Comparison of ENCODE assay signal across 8 cellular contexts in genomic region chr5:180353226-180353962, GRCh38. TPM values are rescaled to one million over a fixed set of nuclear protein-coding genes. Genes with fewer than 3 reads are reported as not detected.
DNase-seq lines count a peak whose midpoint lies in the region; ATAC-seq, FAIRE-seq and TF ChIP-seq lines count a peak whose summit lies in the region.

GFPT2 (minus strand) TSS chr5:180353336; CDS start chr5:180353217, 119 bp downstream.

- H2AFZ ChIP-seq in HepG2 (ENCODE audit: low read length), result no peak within 1 kb of the TSS

- H3K27me3 Mint-ChIP-seq in activated CD4-positive, alpha-beta memory T cell treated with anti-CD3 and anti-CD28 coated beads for 36 hours, result peaks cover 43% of the 10 kb centered on the region

- no peak within 1 kb of the TSS for H3K27ac ChIP-seq in HepG2 (ENCODE audit: extremely low read length, insufficient read depth, low read length)

- no peak for TF ChIP-seq RAD21 in HepG2 (CRISPR knock-in tag; IDR thresholded peaks at IDR 0.05)

- no peak for TF ChIP-seq EP300 in HepG2 (IDR thresholded peaks at IDR 0.05; ENCODE audit: low read depth in 2 of 2, low read length in 2 of 2)
- TF ChIP-seq EP300 in HepG2 (CRISPR knock-in tag; IDR thresholded peaks at IDR 0.05; ENCODE audit: borderline replicate concordance), result no peak

- no peak for TF ChIP-seq POLR2A in HepG2 (IDR thresholded peaks at IDR 0.05; ENCODE audit: insufficient read depth in 1 of 2, low read depth in 2 of 2, low read length in 2 of 2)

- H3K4me1 Mint-ChIP-seq in activated CD4-positive, alpha-beta memory T cell treated with anti-CD3 and anti-CD28 coated beads for 36 hours (ENCODE audit: low read depth), result peaks cover 1% of the 10 kb centered on the region

- no peaks in the 10 kb centered on the region for H4K20me1 ChIP-seq in HepG2 (ENCODE audit: insufficient read depth, low read length)

- ATAC-seq in HepG2, result peak; percentile 71

- no peak for TF ChIP-seq CTCF in HFF-Myc (IDR thresholded peaks at IDR 0.05; ENCODE audit: low read depth, low read length, missing control alignments)
- no peak for TF ChIP-seq CTCF in HepG2 (CRISPR knock-in tag; IDR thresholded peaks at IDR 0.05)

- intact Hi-C loops in activated CD4-positive, alpha-beta memory T cell treated with anti-CD3 and anti-CD28 coated beads for 36 hours (cut with micrococcal nuclease), result loop anchor here (1.0 kb wide), 1 partner anchor 60 kb away; no protein-coding TSS in a partner anchor
- intact Hi-C loops in HepG2 (cut with micrococcal nuclease; ENCODE audit: unreplicated experiment), result no loop called here

- DNase-seq in ELR (ENCODE audit: low read depth) (peak; percentile 56), HFF-Myc (ENCODE audit: extremely low read depth, low read depth) (no peak), NCI-H2171 (lab: John Stamatoyannopoulos, UW) (peak; percentile 26), dermis microvascular lymphatic vessel endothelial cell (ENCODE audit: low read depth in 2 of 2) (peak; percentile 32 to 74), HepG2 (ENCODE audit: low spot score) (peak; percentile 28), NK-92 (lab: John Stamatoyannopoulos, UW; ENCODE audit: unreplicated experiment) (no peak)
- DNase-seq in activated CD4-positive, alpha-beta memory T cell treated with anti-CD3 and anti-CD28 coated beads for 36 hours, result peak; percentile 81
- peak; percentile 62 for DNase-seq in stimulated activated CD4-positive, alpha-beta T cell treated with anti-CD3 and anti-CD28 coated beads, Interleukin-2, amount 100 ng/mL, for 4 hours (ENCODE audit: low read depth)

- BruUV-seq in HepG2 (replicated peaks; lab: Mats Ljungman, UMichigan), result no TSS peak

- peak within 1 kb of the TSS; percentile 53 for H3K4me3 ChIP-seq in HFF-Myc (replicated peaks; ENCODE audit: low read depth, low read length)
- H3K4me3 ChIP-seq in HepG2 (replicated peaks in 1 of 3; ENCODE audit: insufficient read depth in 1 of 3, low read depth in 2 of 3, low read length in 3 of 3), result peak within 1 kb of the TSS; percentile 34 to 71 (median 50)

- H3K27me3 ChIP-seq in HepG2 (ENCODE audit: control insufficient read depth in 1 of 2, insufficient read depth in 2 of 2, low read length in 2 of 2), result peaks cover 29 to 80% of the 10 kb centered on the region in 2 experiments

- no peak within 1 kb of the TSS for H3K27ac Mint-ChIP-seq in activated CD4-positive, alpha-beta memory T cell treated with anti-CD3 and anti-CD28 coated beads for 36 hours

- peak within 1 kb of the TSS; percentile 61 for H3K4me3 Mint-ChIP-seq in activated CD4-positive, alpha-beta memory T cell treated with anti-CD3 and anti-CD28 coated beads for 36 hours

- FAIRE-seq in HepG2 (lab: Jason Lieb, UNC), result no peak

- H3K4me1 ChIP-seq in HepG2 (ENCODE audit: insufficient read depth, low read length), result no peaks in the 10 kb centered on the region

- H3K9me3 ChIP-seq in HepG2 (ENCODE audit: low read length), result no peaks in the 10 kb centered on the region

- H3K36me3 Mint-ChIP-seq in activated CD4-positive, alpha-beta memory T cell treated with anti-CD3 and anti-CD28 coated beads for 36 hours, result no peaks in the 10 kb centered on the region

- H3K9me3 Mint-ChIP-seq in activated CD4-positive, alpha-beta memory T cell treated with anti-CD3 and anti-CD28 coated beads for 36 hours, result no peaks in the 10 kb centered on the region

- 0% methylated on average over 2 of the region's 78 CpGs for WGBS in HepG2 (ENCODE audit: low lambda C conversion rate)

- in situ Hi-C loops in HepG2 (cut with HindIII; ENCODE audit: extremely low pct_ligation_motif_present, low pct_unique_long_range_greater_than_20kb), result no loop called here

- CTCF ChIA-PET in activated CD4-positive, alpha-beta memory T cell treated with anti-CD3 and anti-CD28 coated beads for 36 hours (lab: Charles Lee), result interaction anchor here (0.7 to 1.7 kb wide), 3 partner anchors 25 to 144 kb away, joined by 3 to 9 read pairs (median 4); partner anchors contain the start of gene RASGEF1C
- CTCF ChIA-PET in HepG2 (lab: Yijun Ruan, JAX; ENCODE audit: low intra/inter-chr PET ratio, low total read pairs), result no interaction called here

- POLR2A ChIA-PET in activated CD4-positive, alpha-beta memory T cell treated with anti-CD3 and anti-CD28 coated beads for 36 hours (lab: Charles Lee), result no interaction called here
- POLR2A ChIA-PET in HepG2 (lab: Yijun Ruan, JAX), result no interaction called here

- H3K9ac ChIP-seq in HepG2 (ENCODE audit: insufficient read depth, low read depth, low read length), result no peak within 1 kb of the TSS

- H3K36me3 ChIP-seq in HepG2 (replicated peaks in 1 of 2; ENCODE audit: control insufficient read depth in 1 of 2, insufficient read depth in 2 of 2, low read length in 2 of 2), result no peaks in the 10 kb centered on the region

- H3K79me2 ChIP-seq in HepG2 (ENCODE audit: insufficient read depth, low read length), result no peaks in the 10 kb centered on the region

- H3K4me2 ChIP-seq in HepG2 (ENCODE audit: low read depth, low read length), result peak within 1 kb of the TSS; percentile 72

TF ChIP-seq in HepG2, 621 proteins besides CTCF, POLR2A, EP300 and RAD21 (continues in another document):
- TF ChIP-seq U2AF1 (optimal IDR thresholded peaks at IDR 0.05; ENCODE audit: low read depth, low read length) (no peak), ZNF354B (CRISPR knock-in tag; IDR thresholded peaks at IDR 0.05) (no peak), NFKBIZ (CRISPR knock-in tag; IDR thresholded peaks at IDR 0.05) (no peak), KAT8 (CRISPR knock-in tag; IDR thresholded peaks at IDR 0.05) (no peak), JUN (CRISPR knock-in tag; IDR thresholded peaks at IDR 0.05) (no peak), MATR3 (CRISPR knock-in tag; IDR thresholded peaks at IDR 0.05) (no peak), ZBED4 (CRISPR knock-in tag; IDR thresholded peaks at IDR 0.05; ENCODE audit: borderline replicate concordance) (no peak)

RNA-seq across cellular contexts. Expression of gene GFPT2, which starts in this region (rescaled TPM):
- total RNA-seq in activated CD4-positive, alpha-beta memory T cell treated with anti-CD3 and anti-CD28 coated beads for 36 hours, result under 1 TPM; 0.12 to 0.15 TPM
- 0.13 and 0.38 TPM in 2 replicates for total RNA-seq in dermis microvascular lymphatic vessel endothelial cell
- 0.10 and 0.18 TPM in 2 replicates for total RNA-seq in HepG2 (2016; rRNA removed; fragmentation: Illumina TruSeq; extraction: Trizol)
- total RNA-seq in HepG2 (2016; cell fraction: cytosol; rRNA removed; fragmentation: Illumina TruSeq; extraction: Trizol; ENCODE audit: low read depth), result not detected in 2 replicates
- total RNA-seq in HepG2 (2016; cell fraction: insoluble cytoplasmic fraction; rRNA removed; fragmentation: Illumina TruSeq; extraction: Trizol), result 0.10 and 0.13 TPM in 2 replicates
- total RNA-seq in HepG2 (2016; cell fraction: membrane; rRNA removed; fragmentation: Illumina TruSeq; extraction: Trizol), result 0.06 TPM in 1 of 2 replicates, not detected in the other
- not detected in 2 replicates for total RNA-seq in HepG2 (2016; cell fraction: nucleus; rRNA removed; fragmentation: Illumina TruSeq; extraction: Trizol)
- polyA plus RNA-seq in HepG2 (2011; rRNA removed), result 0.09 and 0.18 TPM in 2 replicates
- 0.08 and 0.12 TPM in 2 replicates for polyA plus RNA-seq in HepG2 (2011; cell fraction: cytosol; rRNA removed)
- 0.09 and 0.10 TPM in 2 replicates for polyA plus RNA-seq in HepG2 (2011; cell fraction: nucleus; rRNA removed)
- 0.07 and 0.11 TPM in 2 replicates for polyA plus RNA-seq in HepG2 (2012)
- 0.05 TPM in 1 of 2 replicates, not detected in the other for polyA plus RNA-seq in HepG2 (2016; cell fraction: cytosol; fragmentation: Illumina TruSeq; extraction: Trizol; ENCODE audit: low read depth)
- 0.12 TPM in 1 of 2 replicates, not detected in the other for polyA plus RNA-seq in HepG2 (2016; cell fraction: insoluble cytoplasmic fraction; fragmentation: Illumina TruSeq; extraction: Trizol; ENCODE audit: low read depth)
- not detected in 2 replicates for polyA plus RNA-seq in HepG2 (2016; cell fraction: membrane; fragmentation: Illumina TruSeq; extraction: Trizol; ENCODE audit: low read depth)
- not detected in 2 replicates for polyA plus RNA-seq in HepG2 (2016; cell fraction: nucleus; fragmentation: Illumina TruSeq; extraction: Trizol; ENCODE audit: insufficient read depth, low read depth)
- polyA minus RNA-seq in HepG2 (2011; rRNA and poly(A)+ RNA removed; ENCODE audit: low replicate concordance), result 4.4 TPM in 1 of 2 replicates, not detected in the other
- polyA minus RNA-seq in HepG2 (2011; cell fraction: cytosol; rRNA and poly(A)+ RNA removed), result not detected in 2 replicates
- not detected in 2 replicates for polyA minus RNA-seq in HepG2 (2011; cell fraction: nucleus; rRNA and poly(A)+ RNA removed)

Comparison
In these comparisons a context has a peak if more than half of its experiments do, and no peak if none do; other contexts are left out.
1. Peak in DNase-seq in activated CD4-positive, alpha-beta memory T cell treated with anti-CD3 and anti-CD28 coated beads for 36 hours; RNA of the gene not detected or under 1 TPM.
2. Peak in DNase-seq in dermis microvascular lymphatic vessel endothelial cell; RNA of the gene not detected or under 1 TPM.
3. DNase-seq: peak in ELR (single experiment), NCI-H2171 (single experiment), HepG2 (single experiment) and stimulated activated CD4-positive, alpha-beta T cell treated with anti-CD3 and anti-CD28 coated beads, Interleukin-2, amount 100 ng/mL, for 4 hours (single experiment); none in HFF-Myc (single experiment) and NK-92 (single experiment).